ENCODE assay signal across 10 cellular contexts in genomic region chr3:12046406-12046805, GRCh38. TPM values are rescaled to one million over a fixed set of nuclear protein-coding genes. Genes with fewer than 3 reads are reported as not detected.
DNase-seq lines count a peak whose midpoint lies in the region; ATAC-seq and TF ChIP-seq lines count a peak whose summit lies in the region.
"Had no signal": no experiment of that assay in that cellular context is flagged by ENCODE, and none has a peak within 500 bp of the region (broad histone marks: within the 10 kb centered on the region; RNA-seq: fewer than 3 reads in every experiment).

No MANE protein-coding gene starts in this region.

- DNase-seq in BE2C (no peak), HEK293T (ENCODE audit: extremely low spot score) (peak; percentile 10), Peyer's patch (no peak), hepatocyte (ENCODE audit: low spot score) (peak; percentile 9), A172 (ENCODE audit: low spot score) (no peak)
- DNase-seq: activated naive CD8-positive, alpha-beta T cell treated with anti-CD3 and anti-CD28 coated beads, Interleukin-2, amount 10 ng/mL, durations not matched to agents 7 days and 5 days had no signal

- no peak overlapping the region for H3K4me3 ChIP-seq in BE2C (ENCODE audit: low read depth, low read length)
- H3K4me3 ChIP-seq in Peyer's patch, result no peak overlapping the region
- H3K4me3 ChIP-seq in hepatocyte, result no peak overlapping the region

- no peaks in the 10 kb centered on the region for H4K20me1 ChIP-seq in hepatocyte (ENCODE audit: insufficient read depth, poor library complexity, severe bottlenecking)

- CTCF ChIA-PET in HEK293T (lab: Yijun Ruan, JAX), result interaction anchor here (0.8 to 1.2 kb wide), 2 partner anchors 93 to 103 kb away, joined by 3 read pairs; no protein-coding TSS in a partner anchor

- TF ChIP-seq POLR2A in Peyer's patch (IDR thresholded peaks at IDR 0.05), result no peak

- H3K27me3 ChIP-seq in BE2C, result no peaks in the 10 kb centered on the region
- no peaks in the 10 kb centered on the region for H3K27me3 ChIP-seq in Peyer's patch
- H3K27me3 ChIP-seq in hepatocyte, result peaks cover 21% of the 10 kb centered on the region

- H3K27ac ChIP-seq in Peyer's patch (no peak overlapping the region), hepatocyte (no peak overlapping the region)

- H3K36me3 ChIP-seq in BE2C (no peaks in the 10 kb centered on the region), Peyer's patch (no peaks in the 10 kb centered on the region), hepatocyte (replicated peaks; ENCODE audit: insufficient read depth, low read depth) (no peaks in the 10 kb centered on the region)

- WGBS in hepatocyte (ENCODE audit: low lambda C conversion rate, missing lambda C conversion rate), result 46% methylated on average over 2 of the region's 2 CpGs

- H3K79me2 ChIP-seq in hepatocyte, result no peaks in the 10 kb centered on the region

- no peaks in the 10 kb centered on the region for H3K9me2 ChIP-seq in hepatocyte (replicated peaks; ENCODE audit: insufficient read depth)

- POLR2A ChIA-PET in HEK293T (lab: Yijun Ruan, JAX), result no interaction called here

- TF ChIP-seq CTCF in BE2C (IDR thresholded peaks at IDR 0.05; ENCODE audit: low read depth, low read length) (peak; percentile 65), Peyer's patch (IDR thresholded peaks at IDR 0.05) (peak in 4 of 6 experiments; percentile 3 to 40 (median 32)), hepatocyte (IDR thresholded peaks at IDR 0.05; ENCODE audit: poor library complexity) (peak; percentile 57)

- H2AFZ ChIP-seq in hepatocyte, result no peak overlapping the region

- H3K4me1 ChIP-seq in BE2C, result peaks cover 16% of the 10 kb centered on the region
- no peaks in the 10 kb centered on the region for H3K4me1 ChIP-seq in Peyer's patch
- H3K4me1 ChIP-seq in hepatocyte (ENCODE audit: insufficient read depth), result no peaks in the 10 kb centered on the region

- no peak overlapping the region for H3K4me2 ChIP-seq in hepatocyte

- no peaks in the 10 kb centered on the region for H3K9me3 ChIP-seq in BE2C
- no peaks in the 10 kb centered on the region for H3K9me3 ChIP-seq in Peyer's patch
- H3K9me3 ChIP-seq in hepatocyte (ENCODE audit: low read depth), result no peaks in the 10 kb centered on the region

- ATAC-seq in GM18502 (IDR thresholded peaks at IDR 0.05; ENCODE audit: poor library complexity, unreplicated experiment) (no peak), GM18519 (IDR thresholded peaks at IDR 0.05; ENCODE audit: low FRiP score, unreplicated experiment) (no peak), GM18498 (IDR thresholded peaks at IDR 0.05; ENCODE audit: unreplicated experiment) (no peak)

TF ChIP-seq in HEK293T, 16 proteins besides CTCF, POLR2A, EP300 and RAD21:
- TF ChIP-seq HDGF (IDR thresholded peaks at IDR 0.05; ENCODE audit: borderline replicate concordance), result no peak
- TF ChIP-seq BHLHE40 (IDR thresholded peaks at IDR 0.05; ENCODE audit: borderline replicate concordance), result no peak
- TF ChIP-seq NFRKB (IDR thresholded peaks at IDR 0.05), result no peak
- no peak for TF ChIP-seq ELF4 (IDR thresholded peaks at IDR 0.05)
- no peak for TF ChIP-seq CTBP1 (IDR thresholded peaks at IDR 0.05; ENCODE audit: borderline replicate concordance)
- TF ChIP-seq FOXK2 (IDR thresholded peaks at IDR 0.05), result no peak
- TF ChIP-seq FOXM1 (IDR thresholded peaks at IDR 0.05; ENCODE audit: borderline replicate concordance), result no peak

RNA-seq across cellular contexts. Expression of gene SYN2, which starts 42.2 kb away (rescaled TPM):
- polyA plus RNA-seq in BE2C (2012; ENCODE audit: insufficient read depth, insufficient read length, low read depth), result 4.9 TPM
- total RNA-seq in Peyer's patch (1 to 10 TPM in 1 of 4 donors, under 1 TPM in 1, not detected in 2; 0.95 to 3.5 TPM), hepatocyte (0.12 and 0.90 TPM in 2 replicates)
- polyA plus RNA-seq in hepatocyte, result 1.0 and 1.2 TPM in 2 replicates
- 0.12 and 0.59 TPM in 2 replicates for total RNA-seq in A172 (2014; rRNA removed; shearing (Covaris generic))
- total RNA-seq: activated naive CD8-positive, alpha-beta T cell treated with anti-CD3 and anti-CD28 coated beads, Interleukin-2, amount 10 ng/mL, durations not matched to agents 7 days and 5 days; T-helper 1 cell treated with Interleukin-12 subunit alpha and Interleukin-12 subunit beta and Interleukin-4 antibody, amounts not matched to agents 30 ng/mL and 1 ng/mL, for 36 hours had no signal

Comparison
In these comparisons a context has a peak if more than half of its experiments do, and no peak if none do; other contexts are left out.
1. DNase-seq: peak in HEK293T (single experiment) and hepatocyte (single experiment); none in BE2C (single experiment), Peyer's patch (0 of 3) and A172 (single experiment).
2. Peak in every context shown above with its lines, with median percentiles within 50 percentile points of each other: CTCF ChIP-seq.